Comparison of ENCODE assay signal across 24 cellular contexts in the genomic region with DNA sequence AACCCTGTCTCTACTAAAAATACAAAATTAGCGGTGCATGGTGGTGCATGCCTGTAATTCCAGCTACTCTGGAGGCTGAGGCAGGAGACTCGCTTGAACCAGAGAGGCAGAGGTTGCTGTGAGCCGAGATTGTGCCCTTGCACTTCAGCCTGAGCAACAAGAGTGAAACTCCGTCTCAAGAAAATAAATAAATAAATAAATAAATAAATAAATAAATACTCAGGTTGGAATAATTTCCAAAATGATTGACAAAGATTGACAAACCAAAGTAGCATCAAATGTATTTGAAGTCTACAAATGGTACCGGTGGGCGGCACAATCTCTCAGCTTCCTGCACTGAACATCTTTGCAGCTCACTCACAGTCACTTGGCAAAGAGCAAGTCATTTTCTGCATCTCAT.
"Had no signal": no experiment of that assay in that cellular context is flagged by ENCODE, and none has a peak within 500 bp of the region (broad histone marks: within the 10 kb centered on the region; RNA-seq: fewer than 3 reads in every experiment).

No MANE protein-coding gene starts in this region.

- H3K4me3 ChIP-seq: stomach, suprapubic skin, testis, thoracic aorta, thyroid gland, tibial artery, tibial nerve, transverse colon, upper lobe of left lung, upper lobe of right lung, uterus, vagina had no signal

- H3K27ac ChIP-seq: stomach, suprapubic skin, testis, thoracic aorta, thyroid gland, tibial artery, tibial nerve, transverse colon, upper lobe of left lung, upper lobe of right lung, uterus, vagina had no signal

- DNase-seq: stimulated activated CD4-positive, alpha-beta T cell treated with anti-CD3 and anti-CD28 coated beads, Interleukin-2, amount 100 ng/mL, for 48 hours; stimulated activated CD4-positive, alpha-beta T cell treated with anti-CD3 and anti-CD28 coated beads, Interleukin-4, amount 100 ng/mL, for 1 hour; stimulated activated CD4-positive, alpha-beta T cell treated with anti-CD3 and anti-CD28 coated beads, Interleukin-4, amount 100 ng/mL, for 24 hours; stimulated activated CD4-positive, alpha-beta T cell treated with anti-CD3 and anti-CD28 coated beads, Interleukin-4, amount 100 ng/mL, for 4 hours; stimulated activated CD8-positive, alpha-beta memory T cell treated with anti-CD3 and anti-CD28 coated beads, Interleukin-4, amount 100 ng/mL, for 48 hours; stimulated activated naive B cell treated with anti-CD40 and anti-IgM and Interleukin-4, amounts not matched to agents 10 μg/mL and 1 μg/mL and 100 μg/mL, for 72 hours; stimulated activated naive CD4-positive, alpha-beta T cell; stimulated activated naive CD4-positive, alpha-beta T cell treated with Interleukin-2 at 50 U/mL for 16 hours; stimulated activated naive CD8-positive, alpha-beta T cell treated with anti-CD3 and anti-CD28 coated beads, Interleukin-15, amount 100 ng/mL, for 72 hours; stimulated activated naive CD8-positive, alpha-beta T cell treated with anti-CD3 and anti-CD28 coated beads, Interleukin-15, Interleukin-2, amounts not matched to agents 100 U/mL and 50 U/mL, for 24 hours; stomach; substantia nigra; testis; thyroid gland; tibial artery; transverse colon; trophoblast cell; upper lobe of left lung; upper lobe of right lung; uterus had no signal

- H3K36me3 ChIP-seq: stomach, suprapubic skin, thoracic aorta, thyroid gland, tibial artery, tibial nerve, transverse colon, upper lobe of left lung, upper lobe of right lung, uterus, vagina had no signal

- H3K9me3 ChIP-seq: stomach, suprapubic skin, testis, thoracic aorta, thyroid gland, tibial artery, tibial nerve, transverse colon, upper lobe of left lung, upper lobe of right lung, uterus, vagina had no signal

- H3K4me1 ChIP-seq: stomach, suprapubic skin, testis, thyroid gland, tibial artery, tibial nerve, upper lobe of left lung, upper lobe of right lung, uterus, vagina had no signal

- H3K27me3 ChIP-seq: stomach, suprapubic skin, testis, thyroid gland, tibial artery, tibial nerve, transverse colon, upper lobe of left lung, upper lobe of right lung, uterus, vagina had no signal
